9 cellular contexts compared by ENCODE assay signal in genomic region chr14:31449136-31449535, GRCh38. TPM values are rescaled to one million over a fixed set of nuclear protein-coding genes. Genes with fewer than 3 reads are reported as not detected.
"Had no signal": no experiment of that assay in that cellular context is flagged by ENCODE, and none has a peak within 500 bp of the region (broad histone marks: within the 10 kb centered on the region; RNA-seq: fewer than 3 reads in every experiment).

No MANE protein-coding gene starts in this region.

- DNase-seq: H9, HCEC 1CT, IMR-90 had no signal

- ATAC-seq: GM23338, K562 had no signal

- H2AFZ ChIP-seq: GM23338 had no signal

- H3K4me3 ChIP-seq: GM23338, K562 had no signal

- H3K4me2 ChIP-seq: GM23338 had no signal

- FAIRE-seq: H1, H54, HTR-8/SVneo had no signal

RNA-seq across cellular contexts. Expression of gene GPR33, which starts 38.7 kb away (rescaled TPM):
- total RNA-seq: GM23338, H1, H9, HT-29, IMR-90, K562 had no signal
